In genomic region chr15:64152507-64153387, GRCh38 we compare ENCODE assay signal across 1 cellular context.
TF ChIP-seq lines count a peak whose summit lies in the region.

No MANE protein-coding gene starts in this region.

TF ChIP-seq in GM23338, 12 proteins besides CTCF, POLR2A, EP300 and RAD21 (continued from another document):
- TF ChIP-seq ZNF331 (CRISPR knock-in tag; IDR thresholded peaks at IDR 0.05; ENCODE audit: low read depth), result no peak
- no peak for TF ChIP-seq EZH2 (IDR thresholded peaks at IDR 0.05; ENCODE audit: low read depth, unreplicated experiment)
- TF ChIP-seq STAT1 (IDR thresholded peaks at IDR 0.05; ENCODE audit: unreplicated experiment), result no peak
- TF ChIP-seq REST (IDR thresholded peaks at IDR 0.05; ENCODE audit: unreplicated experiment), result no peak
